ENCODE assay signal across 8 cellular contexts in the genomic region with DNA sequence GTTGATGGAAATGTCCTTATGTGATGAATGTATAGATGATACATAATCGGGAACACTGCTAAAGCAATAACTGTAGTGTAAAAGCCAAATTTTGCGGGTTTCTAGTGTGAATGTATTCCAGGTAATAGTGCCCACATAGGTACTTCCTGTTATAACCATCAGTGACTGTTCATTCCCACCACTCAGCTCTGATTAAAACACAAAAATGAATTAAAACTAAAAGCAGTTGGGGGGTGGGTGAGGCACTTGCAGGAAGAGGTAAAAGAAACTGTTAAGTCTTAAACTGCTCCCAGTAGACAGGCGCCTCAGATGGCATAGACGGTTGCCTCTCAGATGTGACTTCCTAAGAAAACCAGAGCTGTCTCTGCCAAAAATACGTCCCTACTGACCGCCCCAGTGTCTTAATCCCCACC. TPM values are rescaled to one million over a fixed set of nuclear protein-coding genes. Genes with fewer than 3 reads are reported as not detected.
DNase-seq lines count a peak whose midpoint lies in the region; ATAC-seq and TF ChIP-seq lines count a peak whose summit lies in the region.

No MANE protein-coding gene starts in this region.

- H3K36me3 ChIP-seq in H7 (replicated peaks; ENCODE audit: control insufficient read depth, insufficient read depth, low read length): no peaks in the 10 kb centered on the region

- H3K4me1 Mint-ChIP-seq in activated CD4-positive, alpha-beta T cell treated with anti-CD3 and anti-CD28 coated beads for 36 hours: peaks cover 48% of the 10 kb centered on the region
- peaks cover 5% of the 10 kb centered on the region for H3K4me1 Mint-ChIP-seq in glutamatergic neuron (ENCODE audit: low read depth, unreplicated experiment)

- DNase-seq in NCI-H2107 treated with DMSO at 0.1 percent for 48 hours (lab: John Stamatoyannopoulos, UW; ENCODE audit: unreplicated experiment) (peak; percentile 5), NCI-H2107 (lab: John Stamatoyannopoulos, UW) (no peak), glutamatergic neuron (no peak), H7 (no peak), Ammon's horn (ENCODE audit: low spot score) (no peak)
- DNase-seq in activated CD4-positive, alpha-beta T cell treated with anti-CD3 and anti-CD28 coated beads for 36 hours: peak; percentile 55
- DNase-seq in stimulated activated naive CD8-positive, alpha-beta T cell treated with anti-CD3 and anti-CD28 coated beads, Interleukin-15, Interleukin-2, amounts not matched to agents 100 U/mL and 50 U/mL, for 24 hours: peak; percentile 20

- H3K4me3 Mint-ChIP-seq in activated CD4-positive, alpha-beta T cell treated with anti-CD3 and anti-CD28 coated beads for 36 hours: peak overlapping the region; percentile 97
- peak overlapping the region; percentile 84 for H3K4me3 Mint-ChIP-seq in glutamatergic neuron (ENCODE audit: unreplicated experiment)

- intact Hi-C loops in activated CD4-positive, alpha-beta T cell treated with anti-CD3 and anti-CD28 coated beads for 36 hours (cut with DNase I, micrococcal nuclease): loop anchor here (1.0 to 10.0 kb wide), 8 partner anchors 26 to 257 kb away; partner anchors contain the start of genes FAH (in 2 of the 2), BCL2A1 (in 1 of the 2) and ZFAND6 (in 1 of the 2)

- H3K9me3 Mint-ChIP-seq in activated CD4-positive, alpha-beta T cell treated with anti-CD3 and anti-CD28 coated beads for 36 hours (ENCODE audit: low read depth): no peaks in the 10 kb centered on the region
- H3K9me3 Mint-ChIP-seq in glutamatergic neuron (ENCODE audit: unreplicated experiment): no peaks in the 10 kb centered on the region

- no peak overlapping the region; the same call in 1 of the 2 replicates for H3K4me3 ChIP-seq in H7 (ENCODE audit: insufficient read depth, low read depth, low read length)

- POLR2A ChIA-PET in activated CD4-positive, alpha-beta T cell treated with anti-CD3 and anti-CD28 coated beads for 36 hours (lab: Charles Lee): interaction anchor here (0.6 to 4.4 kb wide), 8 partner anchors 12 to 1025 kb away, joined by 3 to 36 read pairs (median 5); partner anchors contain the start of genes BCL2A1 and MORF4L1

- no peaks in the 10 kb centered on the region for H3K27me3 Mint-ChIP-seq in activated CD4-positive, alpha-beta T cell treated with anti-CD3 and anti-CD28 coated beads for 36 hours
- H3K27me3 Mint-ChIP-seq in glutamatergic neuron (ENCODE audit: unreplicated experiment): peaks cover 2% of the 10 kb centered on the region

- peak overlapping the region; percentile 96 for H3K27ac Mint-ChIP-seq in activated CD4-positive, alpha-beta T cell treated with anti-CD3 and anti-CD28 coated beads for 36 hours
- H3K27ac Mint-ChIP-seq in glutamatergic neuron (ENCODE audit: unreplicated experiment): no peak overlapping the region

- peak; percentile 28 for ATAC-seq in activated CD4-positive, alpha-beta T cell treated with anti-CD3 and anti-CD28 coated beads for 36 hours
- ATAC-seq in stimulated activated naive CD8-positive, alpha-beta T cell treated with anti-CD3 and anti-CD28 coated beads, Interleukin-15, Interleukin-2, amounts not matched to agents 100 U/mL and 50 U/mL, for 24 hours: peak; percentile 20
- ATAC-seq in HG03175 (IDR thresholded peaks at IDR 0.05; ENCODE audit: unreplicated experiment): no peak

- H3K36me3 Mint-ChIP-seq in activated CD4-positive, alpha-beta T cell treated with anti-CD3 and anti-CD28 coated beads for 36 hours (ENCODE audit: low read depth): peaks cover 22% of the 10 kb centered on the region
- H3K36me3 Mint-ChIP-seq in glutamatergic neuron (ENCODE audit: unreplicated experiment): no peaks in the 10 kb centered on the region

- H3K27me3 ChIP-seq in H7 (ENCODE audit: control insufficient read depth, insufficient read depth, low read length): no peaks in the 10 kb centered on the region

- TF ChIP-seq CTCF in glutamatergic neuron (IDR thresholded peaks at IDR 0.05; ENCODE audit: partially characterized antibody, unreplicated experiment): no peak

- CTCF ChIA-PET in activated CD4-positive, alpha-beta T cell treated with anti-CD3 and anti-CD28 coated beads for 36 hours (lab: Charles Lee): interaction anchor here (0.6 to 2.5 kb wide), 7 partner anchors 11 to 302 kb away, joined by 3 to 11 read pairs (median 3); partner anchors contain the start of gene BCL2A1

RNA-seq across cellular contexts. Expression of gene MTHFS, which starts 0.9 kb away (rescaled TPM):
- 10 to 100 TPM; 36.1 to 48.5 TPM for total RNA-seq in activated CD4-positive, alpha-beta T cell treated with anti-CD3 and anti-CD28 coated beads for 36 hours
- total RNA-seq in glutamatergic neuron (ENCODE audit: unreplicated experiment): 3.8 TPM
- 11.5 and 13.9 TPM in 2 replicates for total RNA-seq in H7 (2014; rRNA removed; shearing (Covaris generic))

Comparison
In these comparisons a context has a peak if more than half of its experiments do, and no peak if none do; other contexts are left out.
1. DNase-seq: peak in NCI-H2107 treated with DMSO at 0.1 percent for 48 hours (single experiment), activated CD4-positive, alpha-beta T cell treated with anti-CD3 and anti-CD28 coated beads for 36 hours (single experiment) and stimulated activated naive CD8-positive, alpha-beta T cell treated with anti-CD3 and anti-CD28 coated beads, Interleukin-15, Interleukin-2, amounts not matched to agents 100 U/mL and 50 U/mL, for 24 hours (single experiment); none in NCI-H2107 (single experiment), glutamatergic neuron (single experiment), H7 (single experiment) and Ammon's horn (single experiment).